In the genomic region with DNA sequence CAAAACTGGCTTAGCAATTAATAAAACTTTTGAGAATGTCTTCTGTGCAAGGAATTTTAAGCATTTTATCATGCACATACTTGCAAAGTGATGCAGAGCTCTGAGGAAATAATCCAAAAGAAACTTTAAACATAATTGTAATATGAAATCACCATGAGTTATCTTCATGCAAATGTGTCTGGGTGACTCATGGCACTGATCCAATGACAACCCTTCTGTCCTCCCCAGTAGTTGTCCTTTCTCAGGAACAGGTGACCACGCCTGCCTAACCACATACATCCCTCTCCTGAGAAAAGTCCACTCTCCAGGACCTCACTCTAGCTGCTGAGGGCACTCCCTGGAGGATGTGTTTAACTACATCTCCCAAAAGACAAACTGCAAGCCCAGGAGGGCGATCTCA, we compare ENCODE assay signal across 1 cellular context.
TF ChIP-seq lines count a peak whose summit lies in the region.

No MANE protein-coding gene starts in this region.

TF ChIP-seq in SK-N-SH, 30 proteins besides CTCF, POLR2A, EP300 and RAD21 (continued from another document):
- TF ChIP-seq, protein P1, sequence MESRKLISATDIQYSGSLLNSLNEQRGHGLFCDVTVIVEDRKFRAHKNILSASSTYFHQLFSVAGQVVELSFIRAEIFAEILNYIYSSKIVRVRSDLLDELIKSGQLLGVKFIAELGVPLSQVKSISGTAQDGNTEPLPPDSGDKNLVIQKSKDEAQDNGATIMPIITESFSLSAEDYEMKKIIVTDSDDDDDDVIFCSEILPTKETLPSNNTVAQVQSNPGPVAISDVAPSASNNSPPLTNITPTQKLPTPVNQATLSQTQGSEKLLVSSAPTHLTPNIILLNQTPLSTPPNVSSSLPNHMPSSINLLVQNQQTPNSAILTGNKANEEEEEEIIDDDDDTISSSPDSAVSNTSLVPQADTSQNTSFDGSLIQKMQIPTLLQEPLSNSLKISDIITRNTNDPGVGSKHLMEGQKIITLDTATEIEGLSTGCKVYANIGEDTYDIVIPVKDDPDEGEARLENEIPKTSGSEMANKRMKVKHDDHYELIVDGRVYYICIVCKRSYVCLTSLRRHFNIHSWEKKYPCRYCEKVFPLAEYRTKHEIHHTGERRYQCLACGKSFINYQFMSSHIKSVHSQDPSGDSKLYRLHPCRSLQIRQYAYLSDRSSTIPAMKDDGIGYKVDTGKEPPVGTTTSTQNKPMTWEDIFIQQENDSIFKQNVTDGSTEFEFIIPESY (IDR thresholded peaks at IDR 0.05; ENCODE audit: borderline replicate concordance, low read depth) = no peak
- TF ChIP-seq MXI1 (IDR thresholded peaks at IDR 0.05; ENCODE audit: low read depth, low read length) = no peak
- peak; percentile 57 for TF ChIP-seq TCF12 (IDR thresholded peaks at IDR 0.05)
- no peak for TF ChIP-seq IRF3 (IDR thresholded peaks at IDR 0.05; ENCODE audit: low read depth, low read length)
- TF ChIP-seq FOSL2 (IDR thresholded peaks at IDR 0.05; ENCODE audit: borderline replicate concordance, low read depth) = peak; percentile 57
- no peak for TF ChIP-seq EZH2phosphoT487 (IDR thresholded peaks at IDR 0.05; ENCODE audit: borderline replicate concordance, low read depth)
- no peak for TF ChIP-seq SIN3A (IDR thresholded peaks at IDR 0.05; ENCODE audit: borderline replicate concordance, low read depth, low read length)
- TF ChIP-seq JUND (IDR thresholded peaks at IDR 0.05) = peak; percentile 73
